8 cellular contexts compared by ENCODE assay signal in the genomic region with DNA sequence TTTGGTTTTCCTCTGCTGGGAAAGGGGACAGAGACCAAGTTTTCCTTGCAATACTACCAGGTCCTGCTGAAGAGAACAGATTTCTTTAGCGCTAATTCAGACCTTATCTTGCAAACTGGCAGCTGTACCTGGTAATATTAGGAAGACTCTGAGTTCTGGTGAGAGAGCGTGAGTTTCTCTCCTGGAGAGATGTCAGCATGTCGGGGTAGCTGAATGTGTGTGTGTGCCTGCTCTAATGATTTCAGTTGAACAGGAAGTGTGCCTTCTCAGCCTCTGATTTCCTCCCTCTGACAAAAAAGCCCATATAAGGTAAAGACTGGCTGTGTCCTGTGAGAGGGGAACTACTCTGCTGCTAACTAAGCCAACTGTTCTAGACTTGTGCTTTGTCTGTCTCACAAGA. TPM values are rescaled to one million over a fixed set of nuclear protein-coding genes. Genes with fewer than 3 reads are reported as not detected.
DNase-seq lines count a peak whose midpoint lies in the region; ATAC-seq, FAIRE-seq and TF ChIP-seq lines count a peak whose summit lies in the region.

No MANE protein-coding gene starts in this region.

- no peak overlapping the region for H2AFZ ChIP-seq in K562 (ENCODE audit: low read depth, low read length)

- no peak for TF ChIP-seq RAD21 in K562 (CRISPR knock-in tag; conservative IDR thresholded peaks at IDR 0.05 in 1 of 2, IDR thresholded peaks at IDR 0.05 in 1 of 2)

- peak; percentile 12; the same call in 1 of the 2 replicates for TF ChIP-seq EP300 in K562 (IDR thresholded peaks at IDR 0.05; ENCODE audit: low read length)

- DNase-seq in COLO829 (ENCODE audit: low spot score), result peak; percentile 75
- peak; percentile 90 for DNase-seq in RPMI7951 (ENCODE audit: low read depth)
- peak in 1 of 4 experiments; percentile 16 for DNase-seq in K562 (ENCODE audit: extremely low read depth in 1 of 4, low spot score in 3 of 4)
- DNase-seq in iris pigment epithelial cell (ENCODE audit: low read depth), result peak; percentile 92
- DNase-seq in stimulated activated CD4-positive, alpha-beta T cell treated with anti-CD3 and anti-CD28 coated beads, Interleukin-4, amount 100 ng/mL, for 24 hours, result peak; percentile 65
- DNase-seq in putamen (ENCODE audit: low spot score), result no peak

- no peaks in the 10 kb centered on the region; a peak in 1 of 5 replicates for H3K4me1 ChIP-seq in K562 (replicated peaks in 1 of 2; ENCODE audit: control insufficient read depth in 2 of 2, insufficient read depth in 2 of 2, low read length in 2 of 2)

- no peaks in the 10 kb centered on the region for H3K9me3 ChIP-seq in K562 (replicated peaks; ENCODE audit: control insufficient read depth, insufficient read depth, low read depth, low read length)

- no peaks in the 10 kb centered on the region for H4K20me1 ChIP-seq in K562 (replicated peaks; ENCODE audit: control insufficient read depth, insufficient read depth, low read length)

- H3K9ac ChIP-seq in K562 (ENCODE audit: insufficient read depth in 1 of 2, low read depth in 2 of 2, low read length in 2 of 2), result no peak overlapping the region

- no peaks in the 10 kb centered on the region for H3K9me1 ChIP-seq in K562 (ENCODE audit: control insufficient read depth, insufficient read depth, low read length)

- ATAC-seq in HG03139 (IDR thresholded peaks at IDR 0.05; ENCODE audit: unreplicated experiment), result peak; percentile 95
- ATAC-seq in K562, result peak; percentile 58

- H3K27me3 ChIP-seq in K562 (ENCODE audit: control insufficient read depth in 2 of 2, insufficient read depth in 2 of 2, low read length in 2 of 2), result no peaks in the 10 kb centered on the region

- TF ChIP-seq CTCF in K562 (IDR thresholded peaks at IDR 0.05 in 2 of 3, conservative IDR thresholded peaks at IDR 0.05 in 1 of 3; ENCODE audit: insufficient read depth in 2 of 3, low read depth in 1 of 3, low read length in 3 of 3), result no peak

- no peaks in the 10 kb centered on the region for H3K79me2 ChIP-seq in K562 (ENCODE audit: control insufficient read depth, insufficient read depth, low read length)

- CTCF ChIA-PET in K562 (lab: Yijun Ruan, JAX; ENCODE audit: low intra/inter-chr PET ratio), result no interaction called here

- H3K4me3 ChIP-seq in K562, result no peak overlapping the region

- in situ Hi-C loops in K562 (cut with MboI), result no loop called here

- H3K27ac ChIP-seq in K562 (ENCODE audit: extremely low read depth, low read depth, low read length), result peak overlapping the region; percentile 53; the same call in 1 of the 3 replicates

- no peak for FAIRE-seq in K562 (lab: Jason Lieb, UNC)

- no TSS peak for BruUV-seq in K562 (replicated peaks; lab: Mats Ljungman, UMichigan)

- no peak overlapping the region for H3K4me2 ChIP-seq in K562 (ENCODE audit: insufficient read depth, low read length)

- 26% methylated on average over 3 of the region's 3 CpGs for WGBS in K562 (ENCODE audit: insufficient coverage, low coverage, missing lambda C conversion rate)

- TF ChIP-seq POLR2A in GM19099 (IDR thresholded peaks at IDR 0.05; ENCODE audit: extremely low read depth, insufficient read length, low read depth) (peak; percentile 67), K562 (conservative IDR thresholded peaks at IDR 0.05) (no peak)

- POLR2A ChIA-PET in K562 (lab: Yijun Ruan, JAX), result no interaction called here

- intact Hi-C loops in K562 (cut with micrococcal nuclease), result no loop called here

- peaks cover 34% of the 10 kb centered on the region; the same call in 1 of the 3 replicates for H3K36me3 ChIP-seq in K562 (ENCODE audit: control insufficient read depth, insufficient read depth, low read length)

TF ChIP-seq in K562, 482 proteins besides CTCF, POLR2A, EP300 and RAD21 (continues in another document):
- TF ChIP-seq, protein P1, sequence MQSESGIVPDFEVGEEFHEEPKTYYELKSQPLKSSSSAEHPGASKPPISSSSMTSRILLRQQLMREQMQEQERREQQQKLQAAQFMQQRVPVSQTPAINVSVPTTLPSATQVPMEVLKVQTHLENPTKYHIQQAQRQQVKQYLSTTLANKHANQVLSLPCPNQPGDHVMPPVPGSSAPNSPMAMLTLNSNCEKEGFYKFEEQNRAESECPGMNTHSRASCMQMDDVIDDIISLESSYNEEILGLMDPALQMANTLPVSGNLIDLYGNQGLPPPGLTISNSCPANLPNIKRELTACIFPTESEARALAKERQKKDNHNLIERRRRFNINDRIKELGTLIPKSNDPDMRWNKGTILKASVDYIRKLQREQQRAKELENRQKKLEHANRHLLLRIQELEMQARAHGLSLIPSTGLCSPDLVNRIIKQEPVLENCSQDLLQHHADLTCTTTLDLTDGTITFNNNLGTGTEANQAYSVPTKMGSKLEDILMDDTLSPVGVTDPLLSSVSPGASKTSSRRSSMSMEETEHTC (IDR thresholded peaks at IDR 0.05), result no peak

RNA-seq across cellular contexts. Expression of a gene that starts 10.3 kb away (rescaled TPM):
- total RNA-seq in RPMI7951 (2014; rRNA removed; shearing (Covaris generic)), result 0.10 TPM in 1 of 2 replicates, not detected in the other
- not detected in 2 replicates for total RNA-seq in K562 (2011; cell fraction: chromatin; rRNA removed; ENCODE audit: low replicate concordance)
- not detected in 2 replicates for total RNA-seq in K562 (2011; cell fraction: nucleolus; rRNA removed)
- total RNA-seq in K562 (2011; cell fraction: nucleoplasm; rRNA removed), result not detected in 2 replicates
- total RNA-seq in K562 (2014; rRNA removed), result 0.27 TPM in 1 of 2 replicates, not detected in the other
- 0.07 TPM in 1 of 2 replicates, not detected in the other for total RNA-seq in K562 (2014; rRNA removed; fragmentation: Illumina TruSeq; extraction: Trizol)
- total RNA-seq in K562 (2015; rRNA removed; fragmentation: Illumina TruSeq; extraction: Trizol), result 0.11 TPM in 1 of 2 replicates, not detected in the other
- total RNA-seq in K562 (2021), result 0.13 TPM in 1 of 2 replicates, not detected in the other
- polyA plus RNA-seq in K562 (2011; rRNA removed), result not detected in 2 replicates
- not detected in 2 replicates for polyA plus RNA-seq in K562 (2011; cell fraction: cytosol; rRNA removed)
- not detected in 2 replicates for polyA plus RNA-seq in K562 (2011; cell fraction: nucleus; rRNA removed)
- 0.05 TPM in 1 of 2 replicates, not detected in the other for polyA plus RNA-seq in K562 (2012)
- 0.08 TPM in 1 of 2 replicates, not detected in the other for polyA plus RNA-seq in K562 (2014; fragmentation: Illumina TruSeq; extraction: Trizol)
- not detected for polyA plus RNA-seq in K562 (2014; fragmentation: Nextera tagmentation; extraction: Ambion mirVana)
- not detected in 2 replicates for polyA plus RNA-seq in K562 (2014; rRNA removed)
- not detected in 2 replicates for polyA minus RNA-seq in K562 (2011; rRNA and poly(A)+ RNA removed)
- not detected in 2 replicates for polyA minus RNA-seq in K562 (2011; cell fraction: cytosol; rRNA and poly(A)+ RNA removed)
- polyA minus RNA-seq in K562 (2011; cell fraction: nucleus; rRNA and poly(A)+ RNA removed), result not detected in 2 replicates

RNA-seq across cellular contexts. Expression of a gene that starts 12.7 kb away (rescaled TPM):
- total RNA-seq in RPMI7951 (2014; rRNA removed; shearing (Covaris generic)), result 128 and 175 TPM in 2 replicates
- total RNA-seq in K562 (2011; cell fraction: chromatin; rRNA removed; ENCODE audit: low replicate concordance), result 0.39 TPM in 1 of 2 replicates, not detected in the other
- 0.53 TPM in 1 of 2 replicates, not detected in the other for total RNA-seq in K562 (2011; cell fraction: nucleolus; rRNA removed)
- total RNA-seq in K562 (2011; cell fraction: nucleoplasm; rRNA removed), result 0.76 and 0.81 TPM in 2 replicates
- 63.2 and 100 TPM in 2 replicates for total RNA-seq in K562 (2014; rRNA removed)
- 67.3 and 68.7 TPM in 2 replicates for total RNA-seq in K562 (2014; rRNA removed; fragmentation: Illumina TruSeq; extraction: Trizol)
- total RNA-seq in K562 (2015; rRNA removed; fragmentation: Illumina TruSeq; extraction: Trizol), result 145 and 151 TPM in 2 replicates
- total RNA-seq in K562 (2021), result 51.1 and 55.8 TPM in 2 replicates
- 9.5 and 21.9 TPM in 2 replicates for polyA plus RNA-seq in K562 (2011; rRNA removed)
- polyA plus RNA-seq in K562 (2011; cell fraction: cytosol; rRNA removed), result 11.3 and 35.3 TPM in 2 replicates
- polyA plus RNA-seq in K562 (2011; cell fraction: nucleus; rRNA removed), result 2.8 and 7.8 TPM in 2 replicates
- polyA plus RNA-seq in K562 (2012), result 132 and 187 TPM in 2 replicates
- 114 and 145 TPM in 2 replicates for polyA plus RNA-seq in K562 (2014; fragmentation: Illumina TruSeq; extraction: Trizol)
- polyA plus RNA-seq in K562 (2014; fragmentation: Nextera tagmentation; extraction: Ambion mirVana), result 100 to 1,000 TPM; 171 to 204 TPM
- polyA plus RNA-seq in K562 (2014; rRNA removed), result 90.4 and 116 TPM in 2 replicates
- polyA minus RNA-seq in K562 (2011; rRNA and poly(A)+ RNA removed), result 12.7 and 19.3 TPM in 2 replicates
- 3.9 and 4.3 TPM in 2 replicates for polyA minus RNA-seq in K562 (2011; cell fraction: cytosol; rRNA and poly(A)+ RNA removed)
- 0.27 and 4.2 TPM in 2 replicates for polyA minus RNA-seq in K562 (2011; cell fraction: nucleus; rRNA and poly(A)+ RNA removed)

RNA-seq across cellular contexts. Expression of a gene that starts 24.2 kb away (rescaled TPM):
- not detected in 2 replicates for total RNA-seq in RPMI7951 (2014; rRNA removed; shearing (Covaris generic))
- not detected in 2 replicates for total RNA-seq in K562 (2011; cell fraction: chromatin; rRNA removed; ENCODE audit: low replicate concordance)
- total RNA-seq in K562 (2011; cell fraction: nucleolus; rRNA removed), result not detected in 2 replicates
- not detected in 2 replicates for total RNA-seq in K562 (2011; cell fraction: nucleoplasm; rRNA removed)
- total RNA-seq in K562 (2014; rRNA removed) (not detected in 2 replicates), K562 (2014; rRNA removed; fragmentation: Illumina TruSeq; extraction: Trizol) (not detected in 2 replicates), K562 (2015; rRNA removed; fragmentation: Illumina TruSeq; extraction: Trizol) (not detected in 2 replicates), K562 (2021) (not detected in 2 replicates)
- polyA plus RNA-seq in K562 (2011; rRNA removed) (not detected in 2 replicates), K562 (2014; fragmentation: Illumina TruSeq; extraction: Trizol) (not detected in 2 replicates), K562 (2014; fragmentation: Nextera tagmentation; extraction: Ambion mirVana) (under 1 TPM in 1 of 2 experiments, not detected in 1; 0.15 TPM), K562 (2014; rRNA removed) (not detected in 2 replicates)
- not detected in 2 replicates for polyA plus RNA-seq in K562 (2011; cell fraction: cytosol; rRNA removed)
- polyA plus RNA-seq in K562 (2011; cell fraction: nucleus; rRNA removed), result 0.22 TPM in 1 of 2 replicates, not detected in the other
- polyA plus RNA-seq in K562 (2012), result not detected in 2 replicates
- not detected in 2 replicates for polyA minus RNA-seq in K562 (2011; rRNA and poly(A)+ RNA removed)
- polyA minus RNA-seq in K562 (2011; cell fraction: cytosol; rRNA and poly(A)+ RNA removed), result not detected in 2 replicates
- polyA minus RNA-seq in K562 (2011; cell fraction: nucleus; rRNA and poly(A)+ RNA removed), result not detected in 2 replicates
